ENCODE assay signal across 23 cellular contexts in the genomic region with DNA sequence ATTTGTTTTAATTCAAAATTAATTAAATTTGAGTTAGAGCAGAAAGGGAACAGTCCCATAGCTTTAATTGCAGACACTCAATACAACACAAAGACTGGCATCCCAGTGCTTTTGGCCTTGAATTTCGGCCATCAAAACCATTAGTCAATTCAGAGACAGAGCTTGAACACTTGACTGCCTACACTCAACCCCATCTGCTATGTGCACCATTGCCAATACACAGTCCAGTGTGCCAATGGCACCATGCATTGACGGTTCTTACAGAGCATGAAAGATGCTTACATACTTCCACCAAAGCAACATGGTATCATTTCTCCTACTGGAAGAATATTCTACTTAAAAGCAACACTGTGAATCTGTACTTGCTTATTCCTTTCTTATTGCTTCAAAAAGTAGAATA. TPM values are rescaled to one million over a fixed set of nuclear protein-coding genes. Genes with fewer than 3 reads are reported as not detected.
A peak's percentile ranks its signal among the peaks of the same experiment; 100 is the strongest.
DNase-seq lines count a peak whose midpoint lies in the region; ATAC-seq and TF ChIP-seq lines count a peak whose summit lies in the region.
"Had no signal": no experiment of that assay in that cellular context is flagged by ENCODE, and none has a peak within 500 bp of the region (broad histone marks: within the 10 kb centered on the region; RNA-seq: fewer than 3 reads in every experiment).

No MANE protein-coding gene starts in this region.

- 72 to 86% (median 81%) methylated on average over 2 of the region's 2 CpGs for WGBS in heart left ventricle, 4 donors
- 85 to 95% methylated on average over 2 of the region's 2 CpGs for WGBS in testis, 2 donors

- H3K4me1 ChIP-seq in left ventricle myocardium inferior (peaks cover 44% of the 10 kb centered on the region), heart left ventricle (peaks cover 0 to 25% (median 7%) of the 10 kb centered on the region in 12 donors), testis (no peaks in the 10 kb centered on the region)
- H3K4me1 ChIP-seq: BE2C, BLaER1 had no signal

- no peak for TF ChIP-seq CTCF in left ventricle myocardium inferior (IDR thresholded peaks at IDR 0.05; ENCODE audit: borderline replicate concordance)
- TF ChIP-seq CTCF in heart left ventricle (IDR thresholded peaks at IDR 0.05) = no peak
- TF ChIP-seq CTCF in testis (IDR thresholded peaks at IDR 0.05) = no peak

- H3K4me3 ChIP-seq in left ventricle myocardium inferior = no peak overlapping the region
- H3K4me3 ChIP-seq in heart left ventricle = no peak overlapping the region
- H3K4me3 ChIP-seq in testis = no peak overlapping the region
- H3K4me3 ChIP-seq: BLaER1, GM12878 had no signal

- no peak for TF ChIP-seq POLR2A in heart left ventricle (IDR thresholded peaks at IDR 0.05)
- no peak for TF ChIP-seq POLR2A in testis (IDR thresholded peaks at IDR 0.05)

- ATAC-seq in heart left ventricle (no peak), GM21717 (IDR thresholded peaks at IDR 0.05; ENCODE audit: unreplicated experiment) (no peak)
- ATAC-seq: GM12878 had no signal

- intact Hi-C loops in left ventricle myocardium inferior (cut with micrococcal nuclease) (no loop called here), heart left ventricle (cut with DNase I) (no loop called here), testis (cut with DNase I; ENCODE audit: low total_unique reads) (no loop called here)

- H3K27me3 ChIP-seq in left ventricle myocardium inferior (ENCODE audit: low read depth) = no peaks in the 10 kb centered on the region
- no peaks in the 10 kb centered on the region for H3K27me3 ChIP-seq in heart left ventricle
- no peaks in the 10 kb centered on the region for H3K27me3 ChIP-seq in testis
- H3K27me3 ChIP-seq: BE2C, BLaER1 had no signal

- no peak for DNase-seq in left ventricle myocardium inferior
- no peak for DNase-seq in heart left ventricle
- peak; percentile 58 to 88 for DNase-seq in NCI-H446 (lab: John Stamatoyannopoulos, UW)
- DNase-seq in cerebellar cortex (ENCODE audit: low spot score) = peak; percentile 91
- DNase-seq in cerebellum (ENCODE audit: low spot score) = peak; percentile 67
- DNase-seq in testis = no peak
- DNase-seq in iPS-NIHi7 (ENCODE audit: extremely low spot score) = no peak
- DNase-seq: 8988T; ACHN; BE2C; Calu3; CD4-positive, alpha-beta memory T cell; CD4-positive, CD25-positive, alpha-beta regulatory T cell; CD8-positive, alpha-beta memory T cell; COR-L47; DMS79 treated with DMSO at 0.1 percent for 48 hours; GDM1 had no signal

- H3K36me3 ChIP-seq in left ventricle myocardium inferior (no peaks in the 10 kb centered on the region), heart left ventricle (no peaks in the 10 kb centered on the region), testis (ENCODE audit: low read depth, missing control alignments) (no peaks in the 10 kb centered on the region)
- H3K36me3 ChIP-seq: BE2C, BLaER1 had no signal

- H3K9me3 ChIP-seq in left ventricle myocardium inferior (replicated peaks) = no peaks in the 10 kb centered on the region
- no peaks in the 10 kb centered on the region for H3K9me3 ChIP-seq in heart left ventricle
- H3K9me3 ChIP-seq in testis = no peaks in the 10 kb centered on the region
- H3K9me3 ChIP-seq: BE2C, BLaER1 had no signal

- H3K27ac ChIP-seq in left ventricle myocardium inferior (replicated peaks) (peak overlapping the region; percentile 58), heart left ventricle (peak overlapping the region in 2 of 12 donors; percentile 37 to 50), testis (no peak overlapping the region)
- H3K27ac ChIP-seq: BLaER1 had no signal

RNA-seq across cellular contexts. Expression of gene LRRTM3, which starts 43.6 kb away (rescaled TPM):
- not detected for total RNA-seq in left ventricle myocardium inferior
- not detected for total RNA-seq in heart left ventricle
- not detected for polyA plus RNA-seq in heart left ventricle
- 17.1 TPM for total RNA-seq in cerebellum
- 10 to 100 TPM in 1 of 2 donors, under 1 TPM in 1; 0.94 to 10.5 TPM for total RNA-seq in testis
- polyA plus RNA-seq in testis (ENCODE audit: insufficient read depth, low read depth, low replicate concordance) = 14.0 TPM
- total RNA-seq: A673; Calu3; CD4-positive, alpha-beta memory T cell; CD4-positive, CD25-positive, alpha-beta regulatory T cell; CD8-positive, alpha-beta memory T cell; GM12878 had no signal
- polyA plus RNA-seq: AG04450; CD14-positive monocyte; CD4-positive, alpha-beta memory T cell; CD4-positive, CD25-positive, alpha-beta regulatory T cell; CD8-positive, alpha-beta memory T cell; GM12878 had no signal

Comparison
In these comparisons a context has a peak if more than half of its experiments do, and no peak if none do; other contexts are left out.
1. DNase-seq: peak in NCI-H446 (2 of 2), cerebellar cortex (single experiment) and cerebellum (single experiment); none in left ventricle myocardium inferior (single experiment), heart left ventricle (0 of 5), testis (single experiment) and iPS-NIHi7 (single experiment).